ENCODE assay signal across 17 cellular contexts in the genomic region with DNA sequence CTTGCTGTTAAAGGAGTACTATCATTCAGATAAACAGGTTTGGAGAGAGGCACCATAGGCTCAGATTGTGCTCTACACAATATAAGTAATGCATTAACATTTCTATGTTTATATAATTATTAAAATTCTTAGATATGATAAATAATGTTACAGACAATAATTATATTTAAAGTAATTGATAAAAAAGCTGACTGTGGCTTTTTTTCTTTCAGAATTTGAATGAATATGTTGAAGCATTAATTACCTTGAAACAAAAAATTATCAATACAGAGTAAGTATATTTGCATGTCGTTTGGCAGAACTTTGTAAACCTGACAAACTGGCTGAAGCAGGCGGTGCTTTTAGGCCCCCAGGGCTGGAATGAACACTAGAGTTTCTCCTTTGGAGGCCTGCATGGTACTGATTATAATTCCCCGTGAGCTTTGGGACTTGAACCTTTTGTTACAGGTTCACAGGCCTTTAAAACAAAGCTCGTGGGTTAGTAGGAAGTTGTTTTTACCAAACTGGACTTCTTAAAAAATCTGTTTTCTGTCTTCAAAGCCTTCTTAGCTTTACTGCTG. TPM values are rescaled to one million over a fixed set of nuclear protein-coding genes. Genes with fewer than 3 reads are reported as not detected.
A peak's percentile ranks its signal among the peaks of the same experiment; 100 is the strongest.
DNase-seq lines count a peak whose midpoint lies in the region; ATAC-seq, FAIRE-seq and TF ChIP-seq lines count a peak whose summit lies in the region.
"Had no signal": no experiment of that assay in that cellular context is flagged by ENCODE, and none has a peak within 500 bp of the region (broad histone marks: within the 10 kb centered on the region; RNA-seq: fewer than 3 reads in every experiment).

No MANE protein-coding gene starts in this region.

- ATAC-seq in GM12878: no peak; the same call in 1 of the 3 replicates

- H3K79me2 ChIP-seq in KMS-11 (ENCODE audit: insufficient read depth, low read depth) (peaks cover 54% of the 10 kb centered on the region), GM12878 (ENCODE audit: control insufficient read depth, insufficient read depth, low read length) (peaks cover 40% of the 10 kb centered on the region)

- TF ChIP-seq RAD21 in GM12878 (IDR thresholded peaks at IDR 0.05; ENCODE audit: insufficient read depth, low read depth, low read length): no peak

- TF ChIP-seq CTCF in 22Rv1 (IDR thresholded peaks at IDR 0.05) (no peak), KMS-11 (conservative IDR thresholded peaks at IDR 0.05; ENCODE audit: low read depth, low read length) (no peak), GM12878 (IDR thresholded peaks at IDR 0.05 in 2 of 3, conservative IDR thresholded peaks at IDR 0.05 in 1 of 3; ENCODE audit: control insufficient read depth in 2 of 3, extremely low read depth in 1 of 3, insufficient read depth in 1 of 3, low read depth in 3 of 3, low read length in 3 of 3) (no peak), mesothelial cell of epicardium (IDR thresholded peaks at IDR 0.05; ENCODE audit: unreplicated experiment) (no peak)

- no peaks in the 10 kb centered on the region for H3K9me3 ChIP-seq in GM12878 (replicated peaks; ENCODE audit: control insufficient read depth, insufficient read depth, low read length)

- no peak overlapping the region for H2AFZ ChIP-seq in KMS-11 (ENCODE audit: low read depth)
- no peak overlapping the region for H2AFZ ChIP-seq in GM12878 (ENCODE audit: control insufficient read depth, low read depth, low read length)

- H3K4me3 Mint-ChIP-seq in mesothelial cell of epicardium: no peak overlapping the region
- no peak overlapping the region for H3K4me3 Mint-ChIP-seq in activated T-helper 2 cell treated with anti-CD3 and anti-CD28 coated beads, Interferon-gamma antibody, Interleukin-2, Interleukin-4, amounts not matched to agents 10 μg/mL and 5 μg/mL and 100 μg/mL, durations not matched to agents 14 hours and 24 hours and 36 hours (ENCODE audit: low read depth)
- H3K4me3 Mint-ChIP-seq: HFFc6 had no signal

- H3K4me3 ChIP-seq in KMS-11 (IDR thresholded peaks at IDR 0.05; ENCODE audit: insufficient read depth, low read depth, low read length) (no peak overlapping the region), GM12878 (no peak overlapping the region)

- H3K9me3 Mint-ChIP-seq in mesothelial cell of epicardium: no peaks in the 10 kb centered on the region
- H3K9me3 Mint-ChIP-seq in activated T-helper 2 cell treated with anti-CD3 and anti-CD28 coated beads, Interferon-gamma antibody, Interleukin-2, Interleukin-4, amounts not matched to agents 10 μg/mL and 5 μg/mL and 100 μg/mL, durations not matched to agents 14 hours and 24 hours and 36 hours: no peaks in the 10 kb centered on the region
- H3K9me3 Mint-ChIP-seq: HFFc6 had no signal

- no peaks in the 10 kb centered on the region for H4K20me1 ChIP-seq in KMS-11 (ENCODE audit: insufficient read depth)
- H4K20me1 ChIP-seq in GM12878 (ENCODE audit: control insufficient read depth, insufficient read depth): no peaks in the 10 kb centered on the region

- RAD21 ChIA-PET in GM12878 (lab: Charles Lee; ENCODE audit: unreplicated experiment): no interaction called here

- no peak for FAIRE-seq in GM12878 (lab: Jason Lieb, UNC)
- FAIRE-seq: GM12891 had no signal

- 81% methylated on average over 4 of the region's 4 CpGs for WGBS in GM12878 (ENCODE audit: insufficient coverage, insufficient replicate concordance, low lambda C conversion rate, missing lambda C conversion rate)

- no peak for DNase-seq in GM12878 (ENCODE audit: low read depth, low spot score)
- no peak for DNase-seq in mesothelial cell of epicardium (ENCODE audit: low spot score in 2 of 2, unreplicated experiment in 2 of 2)
- no peak for DNase-seq in activated T-helper 2 cell treated with anti-CD3 and anti-CD28 coated beads, Interferon-gamma antibody, Interleukin-2, Interleukin-4, amounts not matched to agents 10 μg/mL and 5 μg/mL and 100 μg/mL, durations not matched to agents 14 hours and 24 hours and 36 hours (ENCODE audit: low spot score)
- no peak for DNase-seq in cerebellar nuclear complex (lab: John Stamatoyannopoulos, UW)
- no peak for DNase-seq in OCI-M1 (lab: John Stamatoyannopoulos, UW)
- DNase-seq: C1 segment of cervical spinal cord, DND-41, GDM1, HFFc6, MV-4-11, NCI-H1417 treated with DMSO at 0.1 percent for 48 hours, NCI-H2029, NCI-H510A, SIG-M5 had no signal

- H3K27ac Mint-ChIP-seq in mesothelial cell of epicardium: peak overlapping the region; percentile 43
- H3K27ac Mint-ChIP-seq in activated T-helper 2 cell treated with anti-CD3 and anti-CD28 coated beads, Interferon-gamma antibody, Interleukin-2, Interleukin-4, amounts not matched to agents 10 μg/mL and 5 μg/mL and 100 μg/mL, durations not matched to agents 14 hours and 24 hours and 36 hours: no peak overlapping the region
- H3K27ac Mint-ChIP-seq: HFFc6 had no signal

- TF ChIP-seq POLR2A in GM12878 (IDR thresholded peaks at IDR 0.05; ENCODE audit: low read depth, low read length): no peak

- intact Hi-C loops in GM12878 (cut with micrococcal nuclease; ENCODE audit: unreplicated experiment): no loop called here
- intact Hi-C loops in activated T-helper 2 cell treated with anti-CD3 and anti-CD28 coated beads, Interferon-gamma antibody, Interleukin-2, Interleukin-4, amounts not matched to agents 10 μg/mL and 5 μg/mL and 100 μg/mL, durations not matched to agents 14 hours and 24 hours and 36 hours (cut with micrococcal nuclease): no loop called here

- H3K27me3 Mint-ChIP-seq in mesothelial cell of epicardium (ENCODE audit: low read depth): no peaks in the 10 kb centered on the region
- no peaks in the 10 kb centered on the region for H3K27me3 Mint-ChIP-seq in activated T-helper 2 cell treated with anti-CD3 and anti-CD28 coated beads, Interferon-gamma antibody, Interleukin-2, Interleukin-4, amounts not matched to agents 10 μg/mL and 5 μg/mL and 100 μg/mL, durations not matched to agents 14 hours and 24 hours and 36 hours (ENCODE audit: low read depth)

- H3K9ac ChIP-seq in KMS-11: no peak overlapping the region
- H3K9ac ChIP-seq in GM12878 (ENCODE audit: control insufficient read depth, insufficient read depth, low read length): no peak overlapping the region

- no peaks in the 10 kb centered on the region for H3K27me3 ChIP-seq in KMS-11 (ENCODE audit: insufficient read depth, low read depth)
- H3K27me3 ChIP-seq in GM12878 (replicated peaks in 1 of 2; ENCODE audit: control insufficient read depth in 2 of 2, insufficient read depth in 2 of 2, low read length in 1 of 2): no peaks in the 10 kb centered on the region

- BruUV-seq in GM12878 (replicated peaks; lab: Mats Ljungman, UMichigan): no TSS peak

- H3K4me1 Mint-ChIP-seq in mesothelial cell of epicardium: peaks cover 31% of the 10 kb centered on the region
- H3K4me1 Mint-ChIP-seq in activated T-helper 2 cell treated with anti-CD3 and anti-CD28 coated beads, Interferon-gamma antibody, Interleukin-2, Interleukin-4, amounts not matched to agents 10 μg/mL and 5 μg/mL and 100 μg/mL, durations not matched to agents 14 hours and 24 hours and 36 hours (ENCODE audit: low read depth): peaks cover 31% of the 10 kb centered on the region

- SMC1A ChIA-PET in GM12878 (lab: Charles Lee; ENCODE audit: uncharacterized antibody, unreplicated experiment): interaction anchor here (0.7 to 1.8 kb wide), 2 partner anchors 12 to 17 kb away, joined by 4 read pairs; no protein-coding TSS in a partner anchor

- POLR2A ChIA-PET in GM12878 (lab: Charles Lee): interaction anchor here (0.6 to 1.5 kb wide), 2 partner anchors 13 to 18 kb away, joined by 3 read pairs; no protein-coding TSS in a partner anchor

- TF ChIP-seq EP300 in GM12878 (IDR thresholded peaks at IDR 0.05; ENCODE audit: borderline replicate concordance in 1 of 2, control insufficient read depth in 1 of 2, low read depth in 2 of 2, low read length in 2 of 2): no peak

- in situ Hi-C loops in GM12878 (cut with MboI): no loop called here

- H3K36me3 Mint-ChIP-seq in mesothelial cell of epicardium: peaks cover 8% of the 10 kb centered on the region
- peaks cover 22% of the 10 kb centered on the region for H3K36me3 Mint-ChIP-seq in activated T-helper 2 cell treated with anti-CD3 and anti-CD28 coated beads, Interferon-gamma antibody, Interleukin-2, Interleukin-4, amounts not matched to agents 10 μg/mL and 5 μg/mL and 100 μg/mL, durations not matched to agents 14 hours and 24 hours and 36 hours (ENCODE audit: low read depth)

- CTCF ChIA-PET in GM12878 (lab: Yijun Ruan, JAX): no interaction called here

- H3K4me2 ChIP-seq in KMS-11 (peak overlapping the region; percentile 50; the same call in 1 of the 2 replicates), GM12878 (ENCODE audit: control insufficient read depth, insufficient read depth) (no peak overlapping the region)

- H3K36me3 ChIP-seq in KMS-11 (ENCODE audit: insufficient read depth) (no peaks in the 10 kb centered on the region), GM12878 (ENCODE audit: control insufficient read depth in 2 of 2, insufficient read depth in 2 of 2, low read length in 1 of 2) (peaks cover 0 to under 1% of the 10 kb centered on the region in 2 experiments; a peak in 2 of 4 replicates)

- peak overlapping the region; percentile 9; the same call in 1 of the 2 replicates for H3K27ac ChIP-seq in 22Rv1
- H3K27ac ChIP-seq in KMS-11: peak overlapping the region; percentile 27; the same call in 1 of the 2 replicates
- peak overlapping the region; percentile 62 for H3K27ac ChIP-seq in GM12878 (ENCODE audit: control insufficient read depth, insufficient read depth)

- H3K4me1 ChIP-seq in KMS-11 (ENCODE audit: low read depth, poor library complexity, severe bottlenecking) (peaks cover 40% of the 10 kb centered on the region), GM12878 (ENCODE audit: control insufficient read depth, insufficient read depth, low read length) (peaks cover 14% of the 10 kb centered on the region)

RNA-seq across cellular contexts. Expression of a gene that starts 13.8 kb away (rescaled TPM):
- total RNA-seq in GM12878 (2013; cell fraction: nucleolus; rRNA removed): 67.5 and 70.9 TPM in 2 replicates
- total RNA-seq in GM12878 (2014; rRNA removed) (18.8 and 22.2 TPM in 2 replicates), GM12878 (2014; rRNA removed; fragmentation: Illumina TruSeq; extraction: Trizol) (31.4 and 32.5 TPM in 2 replicates), GM12878 (2021) (24.4 and 26.9 TPM in 2 replicates), mesothelial cell of epicardium (36.7 to 37.9 TPM (median 37.4 TPM) in 3 replicates)
- 6.3 TPM for polyA plus RNA-seq in GM12878 (2011; ENCODE audit: low read depth)
- polyA plus RNA-seq in GM12878 (2011; rRNA removed) (16.1 and 22.0 TPM in 2 replicates), GM12878 (2014; fragmentation: Illumina TruSeq; extraction: Trizol) (27.9 and 31.6 TPM in 2 replicates), GM12878 (2014; fragmentation: Nextera tagmentation; extraction: Ambion mirVana) (1 to 10 TPM; 3.8 to 5.5 TPM), GM12878 (2014; rRNA removed) (17.1 and 17.4 TPM in 2 replicates), GM12878 (2016; fragmentation: Nextera tagmentation; extraction: Ambion mirVana) (10 to 100 TPM; 19.0 to 20.3 TPM)
- polyA plus RNA-seq in GM12878 (2011; cell fraction: cytosol; rRNA removed): 8.8 and 9.3 TPM in 2 replicates
- 22.5 and 23.0 TPM in 2 replicates for polyA plus RNA-seq in GM12878 (2011; cell fraction: nucleus; rRNA removed)
- polyA plus RNA-seq in GM12878 (2012): 8.3 and 10.2 TPM in 2 replicates
- 32.2 and 34.7 TPM in 2 replicates for polyA minus RNA-seq in GM12878 (2011; rRNA and poly(A)+ RNA removed)
- 9.4 and 13.0 TPM in 2 replicates for polyA minus RNA-seq in GM12878 (2011; cell fraction: cytosol; rRNA and poly(A)+ RNA removed)
- polyA minus RNA-seq in GM12878 (2011; cell fraction: nucleus; rRNA and poly(A)+ RNA removed): 36.1 and 53.6 TPM in 2 replicates
- total RNA-seq in activated T-helper 2 cell treated with anti-CD3 and anti-CD28 coated beads, Interferon-gamma antibody, Interleukin-2, Interleukin-4, amounts not matched to agents 10 μg/mL and 5 μg/mL and 100 μg/mL, durations not matched to agents 14 hours and 24 hours and 36 hours: 31.8 and 33.9 TPM in 2 replicates

Comparison
In these comparisons a context has a peak if more than half of its experiments do, and no peak if none do; other contexts are left out.
1. H3K27ac ChIP-seq: peak in every context shown above with its lines; median percentile 62 in GM12878; 27 in KMS-11; 9 in 22Rv1.